In the genomic region with DNA sequence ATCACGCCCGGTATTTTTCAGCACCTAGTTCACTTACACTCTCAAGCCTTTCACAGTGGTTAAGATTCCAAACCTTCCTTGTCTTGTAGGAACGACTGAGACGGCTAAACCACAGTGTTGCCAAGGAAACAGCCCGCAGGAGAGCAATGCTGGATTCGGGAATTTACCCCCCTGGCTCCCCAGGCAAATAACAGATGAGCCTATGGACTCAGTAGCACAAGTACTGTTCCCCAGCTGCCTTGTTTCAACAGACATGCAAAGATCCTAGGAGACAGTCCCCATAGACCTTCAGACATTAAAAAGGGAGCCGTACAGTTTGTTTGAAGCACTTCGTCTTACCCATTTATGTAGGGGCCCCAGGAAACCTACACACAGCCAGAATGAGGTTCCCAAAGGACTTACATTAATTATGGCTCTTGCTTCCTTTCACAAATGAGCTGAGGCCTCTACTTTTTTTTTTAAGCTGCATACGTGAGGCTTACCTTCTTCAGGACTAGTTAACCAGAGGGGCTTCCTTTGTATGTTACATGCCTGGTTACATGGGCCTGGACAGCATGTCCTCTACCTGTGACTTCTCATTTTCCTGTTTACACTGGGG, we compare ENCODE assay signal across 14 cellular contexts. TPM values are rescaled to one million over a fixed set of nuclear protein-coding genes. Genes with fewer than 3 reads are reported as not detected.
DNase-seq lines count a peak whose midpoint lies in the region; ATAC-seq and TF ChIP-seq lines count a peak whose summit lies in the region.
"Had no signal": no experiment of that assay in that cellular context is flagged by ENCODE, and none has a peak within 500 bp of the region (broad histone marks: within the 10 kb centered on the region; RNA-seq: fewer than 3 reads in every experiment).

No MANE protein-coding gene starts in this region.

- H3K4me3 ChIP-seq in smooth muscle cell, result no peak overlapping the region
- H3K4me3 ChIP-seq: testis had no signal

- H4K20me1 ChIP-seq in smooth muscle cell (ENCODE audit: low read depth), result no peaks in the 10 kb centered on the region

- peak overlapping the region; percentile 8 for H3K27ac ChIP-seq in smooth muscle cell (ENCODE audit: low read depth)
- H3K27ac ChIP-seq: testis had no signal

- peaks cover 40% of the 10 kb centered on the region for H3K36me3 Mint-ChIP-seq in activated CD8-positive, alpha-beta memory T cell treated with anti-CD3 and anti-CD28 coated beads, Interleukin-2, amount 10 ng/mL, durations not matched to agents 7 days and 5 days

- no peak overlapping the region for H3K4me2 ChIP-seq in smooth muscle cell

- H3K9me3 Mint-ChIP-seq in activated CD8-positive, alpha-beta memory T cell treated with anti-CD3 and anti-CD28 coated beads, Interleukin-2, amount 10 ng/mL, durations not matched to agents 7 days and 5 days (ENCODE audit: low read depth), result no peaks in the 10 kb centered on the region

- H3K4me1 ChIP-seq in smooth muscle cell (ENCODE audit: low read depth), result peaks cover 9% of the 10 kb centered on the region

- no peaks in the 10 kb centered on the region for H3K27me3 ChIP-seq in smooth muscle cell (ENCODE audit: low read depth)
- H3K27me3 ChIP-seq: testis had no signal

- peaks cover 19% of the 10 kb centered on the region for H3K36me3 ChIP-seq in smooth muscle cell (ENCODE audit: low read depth)

- no peak overlapping the region for H3K9ac ChIP-seq in smooth muscle cell (ENCODE audit: low read depth)

- no peak for ATAC-seq in activated CD8-positive, alpha-beta memory T cell treated with anti-CD3 and anti-CD28 coated beads, Interleukin-2, amount 10 ng/mL, durations not matched to agents 7 days and 5 days
- ATAC-seq in GM21423 (IDR thresholded peaks at IDR 0.05; ENCODE audit: unreplicated experiment), result no peak

- 72% methylated on average over 9 of the region's 9 CpGs for WGBS in smooth muscle cell (ENCODE audit: low lambda C conversion rate)

- peaks cover 14% of the 10 kb centered on the region for H3K4me1 Mint-ChIP-seq in activated CD8-positive, alpha-beta memory T cell treated with anti-CD3 and anti-CD28 coated beads, Interleukin-2, amount 10 ng/mL, durations not matched to agents 7 days and 5 days

- H3K27me3 Mint-ChIP-seq in activated CD8-positive, alpha-beta memory T cell treated with anti-CD3 and anti-CD28 coated beads, Interleukin-2, amount 10 ng/mL, durations not matched to agents 7 days and 5 days, result no peaks in the 10 kb centered on the region

- H3F3A ChIP-seq in smooth muscle cell (ENCODE audit: low read depth), result peaks cover 41% of the 10 kb centered on the region

- CTCF ChIA-PET in activated CD8-positive, alpha-beta memory T cell treated with anti-CD3 and anti-CD28 coated beads, Interleukin-2, amount 10 ng/mL, durations not matched to agents 7 days and 5 days (lab: Charles Lee), result interaction anchor here (0.9 to 1.2 kb wide), 2 partner anchors 9 to 18 kb away, joined by 3 read pairs; no protein-coding TSS in a partner anchor

- no peak overlapping the region for H2AFZ ChIP-seq in smooth muscle cell (ENCODE audit: low read depth)

- H3K79me2 ChIP-seq in smooth muscle cell (ENCODE audit: low read depth), result peaks cover 12% of the 10 kb centered on the region

- no peak for DNase-seq in activated CD8-positive, alpha-beta memory T cell treated with anti-CD3 and anti-CD28 coated beads, Interleukin-2, amount 10 ng/mL, durations not matched to agents 7 days and 5 days
- no peak for DNase-seq in activated CD8-positive, alpha-beta memory T cell treated with anti-CD3 and anti-CD28 coated beads, Interleukin-2, amount 50 U/mL, for 4 hours
- DNase-seq in cerebellar cortex (ENCODE audit: low spot score), result peak; percentile 50
- no peak for DNase-seq in smooth muscle cell (lab: John Stamatoyannopoulos, UW; ENCODE audit: unreplicated experiment)
- DNase-seq in D341Med (ENCODE audit: low spot score), result no peak
- no peak for DNase-seq in activated CD4-positive, alpha-beta T cell treated with anti-CD3 and anti-CD28 coated beads, Interleukin-2, amount 50 U/mL, for 4 hours
- DNase-seq: central memory CD4-positive, alpha-beta T cell; foreskin fibroblast; SHP77; stimulated activated CD4-positive, alpha-beta T cell treated with anti-CD3 and anti-CD28 coated beads, Interleukin-4, amount 100 ng/mL, for 24 hours; testis had no signal

- H3K9me3 ChIP-seq in smooth muscle cell (replicated peaks; ENCODE audit: low read depth), result no peaks in the 10 kb centered on the region
- H3K9me3 ChIP-seq: testis had no signal

- H3K4me3 Mint-ChIP-seq in activated CD8-positive, alpha-beta memory T cell treated with anti-CD3 and anti-CD28 coated beads, Interleukin-2, amount 10 ng/mL, durations not matched to agents 7 days and 5 days, result no peak overlapping the region

- peak overlapping the region; percentile 22 for H3K27ac Mint-ChIP-seq in activated CD8-positive, alpha-beta memory T cell treated with anti-CD3 and anti-CD28 coated beads, Interleukin-2, amount 10 ng/mL, durations not matched to agents 7 days and 5 days

- no peak for TF ChIP-seq CTCF in smooth muscle cell (IDR thresholded peaks at IDR 0.05; ENCODE audit: borderline replicate concordance, insufficient read depth, poor library complexity, severe bottlenecking)

TF ChIP-seq in PFSK-1, 5 proteins besides CTCF, POLR2A, EP300 and RAD21:
- TF ChIP-seq SIN3A (IDR thresholded peaks at IDR 0.05; ENCODE audit: borderline replicate concordance, insufficient read depth, low read length) (no peak), TAF1 (IDR thresholded peaks at IDR 0.05; ENCODE audit: borderline replicate concordance, insufficient read depth, low read length) (no peak), FOXP2 (optimal IDR thresholded peaks at IDR 0.05; ENCODE audit: borderline replicate concordance, extremely low read depth, extremely low read length, insufficient read depth) (no peak), POLR2AphosphoS5 (IDR thresholded peaks at IDR 0.05; ENCODE audit: low read depth, low read length) (peak; percentile 68)
- TF ChIP-seq, protein P1, sequence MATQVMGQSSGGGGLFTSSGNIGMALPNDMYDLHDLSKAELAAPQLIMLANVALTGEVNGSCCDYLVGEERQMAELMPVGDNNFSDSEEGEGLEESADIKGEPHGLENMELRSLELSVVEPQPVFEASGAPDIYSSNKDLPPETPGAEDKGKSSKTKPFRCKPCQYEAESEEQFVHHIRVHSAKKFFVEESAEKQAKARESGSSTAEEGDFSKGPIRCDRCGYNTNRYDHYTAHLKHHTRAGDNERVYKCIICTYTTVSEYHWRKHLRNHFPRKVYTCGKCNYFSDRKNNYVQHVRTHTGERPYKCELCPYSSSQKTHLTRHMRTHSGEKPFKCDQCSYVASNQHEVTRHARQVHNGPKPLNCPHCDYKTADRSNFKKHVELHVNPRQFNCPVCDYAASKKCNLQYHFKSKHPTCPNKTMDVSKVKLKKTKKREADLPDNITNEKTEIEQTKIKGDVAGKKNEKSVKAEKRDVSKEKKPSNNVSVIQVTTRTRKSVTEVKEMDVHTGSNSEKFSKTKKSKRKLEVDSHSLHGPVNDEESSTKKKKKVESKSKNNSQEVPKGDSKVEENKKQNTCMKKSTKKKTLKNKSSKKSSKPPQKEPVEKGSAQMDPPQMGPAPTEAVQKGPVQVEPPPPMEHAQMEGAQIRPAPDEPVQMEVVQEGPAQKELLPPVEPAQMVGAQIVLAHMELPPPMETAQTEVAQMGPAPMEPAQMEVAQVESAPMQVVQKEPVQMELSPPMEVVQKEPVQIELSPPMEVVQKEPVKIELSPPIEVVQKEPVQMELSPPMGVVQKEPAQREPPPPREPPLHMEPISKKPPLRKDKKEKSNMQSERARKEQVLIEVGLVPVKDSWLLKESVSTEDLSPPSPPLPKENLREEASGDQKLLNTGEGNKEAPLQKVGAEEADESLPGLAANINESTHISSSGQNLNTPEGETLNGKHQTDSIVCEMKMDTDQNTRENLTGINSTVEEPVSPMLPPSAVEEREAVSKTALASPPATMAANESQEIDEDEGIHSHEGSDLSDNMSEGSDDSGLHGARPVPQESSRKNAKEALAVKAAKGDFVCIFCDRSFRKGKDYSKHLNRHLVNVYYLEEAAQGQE (IDR thresholded peaks at IDR 0.05; ENCODE audit: insufficient read depth in 1 of 2, low read depth in 2 of 2, low read length in 2 of 2), result no peak

RNA-seq across cellular contexts. Expression of a gene that starts 2.7 kb away (rescaled TPM):
- total RNA-seq in activated CD8-positive, alpha-beta memory T cell treated with anti-CD3 and anti-CD28 coated beads, Interleukin-2, amount 10 ng/mL, durations not matched to agents 7 days and 5 days, result 10 to 100 TPM; 30.7 to 34.2 TPM
- polyA plus RNA-seq in PFSK-1 (2012; ENCODE audit: insufficient read length, low read depth), result 32.6 TPM
- total RNA-seq in smooth muscle cell, result 37.6 and 65.5 TPM in 2 replicates
- 48.1 and 52.0 TPM in 2 replicates for polyA plus RNA-seq in smooth muscle cell

RNA-seq across cellular contexts. Expression of a gene that starts 9.6 kb away (rescaled TPM):
- 100 to 1,000 TPM; 193 to 260 TPM for total RNA-seq in activated CD8-positive, alpha-beta memory T cell treated with anti-CD3 and anti-CD28 coated beads, Interleukin-2, amount 10 ng/mL, durations not matched to agents 7 days and 5 days
- 161 TPM for polyA plus RNA-seq in PFSK-1 (2012; ENCODE audit: insufficient read length, low read depth)
- 201 and 206 TPM in 2 replicates for total RNA-seq in smooth muscle cell
- polyA plus RNA-seq in smooth muscle cell, result 194 and 241 TPM in 2 replicates

RNA-seq across cellular contexts. Expression of a gene that starts 17.3 kb away (rescaled TPM):
- under 1 TPM in 1 of 2 experiments, not detected in 1; 0.05 TPM for total RNA-seq in activated CD8-positive, alpha-beta memory T cell treated with anti-CD3 and anti-CD28 coated beads, Interleukin-2, amount 10 ng/mL, durations not matched to agents 7 days and 5 days
- 0.33 TPM for polyA plus RNA-seq in PFSK-1 (2012; ENCODE audit: insufficient read length, low read depth)
- 0.09 and 0.54 TPM in 2 replicates for total RNA-seq in smooth muscle cell
- polyA plus RNA-seq in smooth muscle cell, result 0.24 and 0.40 TPM in 2 replicates

RNA-seq across cellular contexts. Expression of a gene that starts 27.3 kb away (rescaled TPM):
- total RNA-seq in activated CD8-positive, alpha-beta memory T cell treated with anti-CD3 and anti-CD28 coated beads, Interleukin-2, amount 10 ng/mL, durations not matched to agents 7 days and 5 days, result 10 to 100 TPM; 83.8 to 89.1 TPM
- polyA plus RNA-seq in PFSK-1 (2012; ENCODE audit: insufficient read length, low read depth), result 85.4 TPM
- 47.8 and 48.1 TPM in 2 replicates for total RNA-seq in smooth muscle cell
- polyA plus RNA-seq in smooth muscle cell, result 49.7 and 50.2 TPM in 2 replicates

RNA-seq across cellular contexts. Expression of a gene that starts 33.0 kb away (rescaled TPM):
- total RNA-seq in activated CD8-positive, alpha-beta memory T cell treated with anti-CD3 and anti-CD28 coated beads, Interleukin-2, amount 10 ng/mL, durations not matched to agents 7 days and 5 days, result not detected
- polyA plus RNA-seq in PFSK-1 (2012; ENCODE audit: insufficient read length, low read depth), result 7.4 TPM
- 8.3 TPM in 1 of 2 replicates, not detected in the other for total RNA-seq in smooth muscle cell
- 0.46 and 1.0 TPM in 2 replicates for polyA plus RNA-seq in smooth muscle cell
- total RNA-seq: HT1080 had no signal
